20 cellular contexts compared by ENCODE assay signal in genomic region chr5:174337276-174338203, GRCh38.
DNase-seq lines count a peak whose midpoint lies in the region; ATAC-seq and TF ChIP-seq lines count a peak whose summit lies in the region.
"Had no signal": no experiment of that assay in that cellular context is flagged by ENCODE, and none has a peak within 500 bp of the region (broad histone marks: within the 10 kb centered on the region; RNA-seq: fewer than 3 reads in every experiment).

No MANE protein-coding gene starts in this region.

- ATAC-seq in Right ventricle myocardium superior (ENCODE audit: poor library complexity) (peak; percentile 66), left ventricle myocardium superior (peak; percentile 70)
- no peak for ATAC-seq in activated T-cell treated with anti-CD3 and anti-CD28 coated beads, Interleukin-2, amount 50 U/mL, for 4 hours
- ATAC-seq: stimulated activated effector memory CD8-positive, alpha-beta T cell treated with anti-CD3 and anti-CD28 coated beads, Interleukin-12 subunit alpha, Interleukin-12 subunit beta, amount 100 ng/mL, for 72 hours had no signal

- WGBS in smooth muscle cell (ENCODE audit: low lambda C conversion rate): 4% methylated on average over 19 of the region's 19 CpGs

- H3K79me2 ChIP-seq in smooth muscle cell (ENCODE audit: low read depth): peaks cover 2% of the 10 kb centered on the region

- H3K27me3 ChIP-seq in right atrium auricular region: no peaks in the 10 kb centered on the region
- H3K27me3 ChIP-seq in SJSA1 (replicated peaks): no peaks in the 10 kb centered on the region
- H3K27me3 ChIP-seq in smooth muscle cell (ENCODE audit: low read depth): no peaks in the 10 kb centered on the region
- H3K27me3 ChIP-seq: thyroid gland had no signal

- DNase-seq in Right ventricle myocardium superior (no peak), right atrium auricular region (ENCODE audit: low spot score) (no peak), SJSA1 (ENCODE audit: low read depth in 1 of 2, low spot score in 2 of 2) (no peak), left ventricle myocardium superior (no peak), smooth muscle cell (lab: John Stamatoyannopoulos, UW; ENCODE audit: unreplicated experiment) (no peak), midbrain (lab: John Stamatoyannopoulos, UW) (no peak)
- no peak for DNase-seq in activated T-cell treated with anti-CD3 and anti-CD28 coated beads, Interleukin-2, amount 50 U/mL, for 4 hours
- no peak for DNase-seq in activated CD4-positive, alpha-beta T cell treated with anti-CD3 and anti-CD28 coated beads for 4 hours
- DNase-seq: 8988T; activated CD4-positive, alpha-beta T cell treated with anti-CD3 and anti-CD28 coated beads, Interleukin-2, amount 10 ng/mL, durations not matched to agents 7 days and 5 days; activated CD8-positive, alpha-beta memory T cell treated with anti-CD3 and anti-CD28 coated beads, Interleukin-2, amount 50 U/mL, for 48 hours; activated gamma-delta T cell; amygdala; GF-D8; Kasumi-1; kidney; NCI-H1436 treated with DMSO at 0.1 percent for 48 hours; stimulated activated CD4-positive, alpha-beta T cell treated with anti-CD3 and anti-CD28 coated beads, Interleukin-15, amount 100 ng/mL, for 24 hours; thyroid gland had no signal

- H3K27me3 Mint-ChIP-seq in activated T-cell treated with anti-CD3 and anti-CD28 coated beads, Interleukin-2, amount 50 U/mL, for 4 hours (ENCODE audit: low read depth): peaks cover 38% of the 10 kb centered on the region

- H3K36me3 ChIP-seq in right atrium auricular region (no peaks in the 10 kb centered on the region), SJSA1 (no peaks in the 10 kb centered on the region), smooth muscle cell (ENCODE audit: low read depth) (no peaks in the 10 kb centered on the region)
- H3K36me3 ChIP-seq: thyroid gland had no signal

- intact Hi-C loops in Right ventricle myocardium superior (cut with DNase I) (no loop called here), left ventricle myocardium superior (cut with micrococcal nuclease) (no loop called here)

- H3F3A ChIP-seq in smooth muscle cell (ENCODE audit: low read depth): peaks cover 24% of the 10 kb centered on the region

- H3K4me2 ChIP-seq in smooth muscle cell: peak overlapping the region; percentile 84

- TF ChIP-seq CTCF in right atrium auricular region (IDR thresholded peaks at IDR 0.05): no peak
- TF ChIP-seq CTCF in smooth muscle cell (IDR thresholded peaks at IDR 0.05; ENCODE audit: borderline replicate concordance, insufficient read depth, poor library complexity, severe bottlenecking): no peak

- no peaks in the 10 kb centered on the region for H3K9me3 Mint-ChIP-seq in activated T-cell treated with anti-CD3 and anti-CD28 coated beads, Interleukin-2, amount 50 U/mL, for 4 hours
- H3K9me3 Mint-ChIP-seq: activated CD4-positive, alpha-beta T cell treated with anti-CD3 and anti-CD28 coated beads, Interleukin-2, amount 10 ng/mL, durations not matched to agents 7 days and 5 days; stimulated activated effector memory CD8-positive, alpha-beta T cell treated with anti-CD3 and anti-CD28 coated beads, Interleukin-12 subunit alpha, Interleukin-12 subunit beta, amount 100 ng/mL, for 72 hours had no signal

- no peak overlapping the region for H3K4me3 Mint-ChIP-seq in activated T-cell treated with anti-CD3 and anti-CD28 coated beads, Interleukin-2, amount 50 U/mL, for 4 hours
- H3K4me3 Mint-ChIP-seq: activated CD4-positive, alpha-beta T cell treated with anti-CD3 and anti-CD28 coated beads, Interleukin-2, amount 10 ng/mL, durations not matched to agents 7 days and 5 days; stimulated activated effector memory CD8-positive, alpha-beta T cell treated with anti-CD3 and anti-CD28 coated beads, Interleukin-12 subunit alpha, Interleukin-12 subunit beta, amount 100 ng/mL, for 72 hours had no signal

- H3K9ac ChIP-seq in smooth muscle cell (ENCODE audit: low read depth): peak overlapping the region; percentile 71

- H2AFZ ChIP-seq in smooth muscle cell (ENCODE audit: low read depth): no peak overlapping the region

- no peaks in the 10 kb centered on the region for H3K9me3 ChIP-seq in right atrium auricular region
- no peaks in the 10 kb centered on the region for H3K9me3 ChIP-seq in SJSA1 (replicated peaks)
- no peaks in the 10 kb centered on the region for H3K9me3 ChIP-seq in smooth muscle cell (replicated peaks; ENCODE audit: low read depth)
- H3K9me3 ChIP-seq: thyroid gland had no signal

- no peaks in the 10 kb centered on the region for H3K36me3 Mint-ChIP-seq in activated T-cell treated with anti-CD3 and anti-CD28 coated beads, Interleukin-2, amount 50 U/mL, for 4 hours (ENCODE audit: insufficient read depth)
- H3K36me3 Mint-ChIP-seq: stimulated activated effector memory CD8-positive, alpha-beta T cell treated with anti-CD3 and anti-CD28 coated beads, Interleukin-12 subunit alpha, Interleukin-12 subunit beta, amount 100 ng/mL, for 72 hours had no signal

- H3K4me3 ChIP-seq in right atrium auricular region: no peak overlapping the region
- peak overlapping the region; percentile 27 for H3K4me3 ChIP-seq in SJSA1
- peak overlapping the region; percentile 32 for H3K4me3 ChIP-seq in smooth muscle cell
- H3K4me3 ChIP-seq: thyroid gland had no signal

- H3K27ac ChIP-seq in right atrium auricular region: peak overlapping the region in 1 of 2 donors; percentile 47
- H3K27ac ChIP-seq in SJSA1: no peak overlapping the region
- peak overlapping the region; percentile 88 for H3K27ac ChIP-seq in smooth muscle cell (ENCODE audit: low read depth)
- H3K27ac ChIP-seq: thyroid gland had no signal

- no peaks in the 10 kb centered on the region for H3K4me1 ChIP-seq in right atrium auricular region
- H3K4me1 ChIP-seq in SJSA1 (replicated peaks): peaks cover 21% of the 10 kb centered on the region
- H3K4me1 ChIP-seq in smooth muscle cell (ENCODE audit: low read depth): peaks cover 27% of the 10 kb centered on the region
- H3K4me1 ChIP-seq: thyroid gland had no signal

- H4K20me1 ChIP-seq in smooth muscle cell (ENCODE audit: low read depth): no peaks in the 10 kb centered on the region

- H3K4me1 Mint-ChIP-seq in activated T-cell treated with anti-CD3 and anti-CD28 coated beads, Interleukin-2, amount 50 U/mL, for 4 hours (ENCODE audit: low read depth): no peaks in the 10 kb centered on the region
- H3K4me1 Mint-ChIP-seq: activated CD4-positive, alpha-beta T cell treated with anti-CD3 and anti-CD28 coated beads, Interleukin-2, amount 10 ng/mL, durations not matched to agents 7 days and 5 days; stimulated activated effector memory CD8-positive, alpha-beta T cell treated with anti-CD3 and anti-CD28 coated beads, Interleukin-12 subunit alpha, Interleukin-12 subunit beta, amount 100 ng/mL, for 72 hours had no signal

Comparison
In these comparisons a context has a peak if more than half of its experiments do, and no peak if none do; other contexts are left out.
1. ATAC-seq: peak in Right ventricle myocardium superior (single experiment) and left ventricle myocardium superior (single experiment); none in activated T-cell treated with anti-CD3 and anti-CD28 coated beads, Interleukin-2, amount 50 U/mL, for 4 hours (0 of 2).
2. H3K4me3 ChIP-seq: peak in SJSA1 (single experiment) and smooth muscle cell (single experiment); none in right atrium auricular region (0 of 2).